Comparison of ENCODE assay signal across 9 cellular contexts in genomic region chr5:73519531-73520283, GRCh38. TPM values are rescaled to one million over a fixed set of nuclear protein-coding genes. Genes with fewer than 3 reads are reported as not detected.
DNase-seq lines count a peak whose midpoint lies in the region; ATAC-seq and TF ChIP-seq lines count a peak whose summit lies in the region.
"Had no signal": no experiment of that assay in that cellular context is flagged by ENCODE, and none has a peak within 500 bp of the region (broad histone marks: within the 10 kb centered on the region; RNA-seq: fewer than 3 reads in every experiment).

No MANE protein-coding gene starts in this region.

- H3K27me3 Mint-ChIP-seq in CD4-positive, alpha-beta memory T cell = no peaks in the 10 kb centered on the region
- H3K27me3 Mint-ChIP-seq: activated naive CD4-positive, alpha-beta T cell treated with anti-CD3 and anti-CD28 coated beads, Interleukin-2, amount 50 U/mL, for 24 hours had no signal

- no peaks in the 10 kb centered on the region for H3K27me3 ChIP-seq in CD4-positive, alpha-beta memory T cell (ENCODE audit: insufficient read depth, low read length)
- no peaks in the 10 kb centered on the region for H3K27me3 ChIP-seq in lower lobe of right lung (ENCODE audit: low read depth)

- no peak overlapping the region for H3K4me3 ChIP-seq in CD4-positive, alpha-beta memory T cell (ENCODE audit: low read length in 2 of 2)
- no peak overlapping the region for H3K4me3 ChIP-seq in lower lobe of right lung

- intact Hi-C loops in CD4-positive, alpha-beta memory T cell (cut with micrococcal nuclease) = loop anchor here (1.0 kb wide), 1 partner anchor 18 kb away; no protein-coding TSS in a partner anchor
- intact Hi-C loops in lower lobe of right lung (cut with DNase I) = no loop called here

- peak; percentile 75 to 80 (median 77) for DNase-seq in CD4-positive, alpha-beta memory T cell
- DNase-seq in NCI-H526 treated with DMSO at 0.1 percent for 48 hours (lab: John Stamatoyannopoulos, UW) (peak; percentile 63), dedifferentiated amniotic fluid mesenchymal stem cell (ENCODE audit: extremely low spot score) (peak; percentile 82), lower lobe of right lung (no peak)
- DNase-seq in activated CD4-positive, alpha-beta T cell treated with anti-CD3 and anti-CD28 coated beads for 4 hours = peak; percentile 44 to 72
- DNase-seq in stimulated activated CD8-positive, alpha-beta memory T cell treated with anti-CD3 and anti-CD28 coated beads, Interleukin-15, amount 100 ng/mL, for 1 hour (ENCODE audit: low read depth) = peak; percentile 30

- no peak overlapping the region for H3K27ac ChIP-seq in CD4-positive, alpha-beta memory T cell (ENCODE audit: low read depth, low read length)
- no peak overlapping the region for H3K27ac ChIP-seq in lower lobe of right lung

- TF ChIP-seq CTCF in lower lobe of right lung (IDR thresholded peaks at IDR 0.05) = peak; percentile 68

- no peaks in the 10 kb centered on the region for H3K36me3 ChIP-seq in CD4-positive, alpha-beta memory T cell (ENCODE audit: insufficient read depth, low read length)
- no peaks in the 10 kb centered on the region for H3K36me3 ChIP-seq in lower lobe of right lung

- peak overlapping the region in 5 of 7 donors; percentile 24 to 91 (median 47) for H3K27ac Mint-ChIP-seq in CD4-positive, alpha-beta memory T cell
- H3K27ac Mint-ChIP-seq: activated naive CD4-positive, alpha-beta T cell treated with anti-CD3 and anti-CD28 coated beads, Interleukin-2, amount 50 U/mL, for 24 hours had no signal

- H3K9me3 Mint-ChIP-seq in CD4-positive, alpha-beta memory T cell = no peaks in the 10 kb centered on the region
- H3K9me3 Mint-ChIP-seq: activated naive CD4-positive, alpha-beta T cell treated with anti-CD3 and anti-CD28 coated beads, Interleukin-2, amount 50 U/mL, for 24 hours had no signal

- ATAC-seq in GM19395 (IDR thresholded peaks at IDR 0.05; ENCODE audit: unreplicated experiment) = peak; percentile 99
- ATAC-seq in HG03469 (IDR thresholded peaks at IDR 0.05; ENCODE audit: unreplicated experiment) = peak; percentile 67
- peak; percentile 87 to 91 for ATAC-seq in lower lobe of right lung

- no peaks in the 10 kb centered on the region for H3K9me3 ChIP-seq in CD4-positive, alpha-beta memory T cell (ENCODE audit: control insufficient read depth in 1 of 2, low read length in 2 of 2)
- H3K9me3 ChIP-seq in lower lobe of right lung = no peaks in the 10 kb centered on the region

- POLR2A ChIA-PET in CD4-positive, alpha-beta memory T cell (lab: Charles Lee; ENCODE audit: partially characterized antibody) = interaction anchor here (0.9 to 1.1 kb wide), 2 partner anchors 21 to 46 kb away, joined by 3 to 4 read pairs; partner anchors contain the start of genes ANKRA2, BTF3 and UTP15

- peaks cover 8% of the 10 kb centered on the region for H3K4me1 ChIP-seq in CD4-positive, alpha-beta memory T cell (ENCODE audit: insufficient read depth, low read length)
- peaks cover 4% of the 10 kb centered on the region for H3K4me1 ChIP-seq in lower lobe of right lung

- peak overlapping the region in 7 of 8 donors; percentile 29 to 78 (median 52) for H3K4me3 Mint-ChIP-seq in CD4-positive, alpha-beta memory T cell
- H3K4me3 Mint-ChIP-seq: activated naive CD4-positive, alpha-beta T cell treated with anti-CD3 and anti-CD28 coated beads, Interleukin-2, amount 50 U/mL, for 24 hours had no signal

- peaks cover 2 to 9% (median 7%) of the 10 kb centered on the region in 4 donors for H3K4me1 Mint-ChIP-seq in CD4-positive, alpha-beta memory T cell

- H3K36me3 Mint-ChIP-seq in CD4-positive, alpha-beta memory T cell = no peaks in the 10 kb centered on the region
- H3K36me3 Mint-ChIP-seq: activated naive CD4-positive, alpha-beta T cell treated with anti-CD3 and anti-CD28 coated beads, Interleukin-2, amount 50 U/mL, for 24 hours had no signal

- CTCF ChIA-PET in CD4-positive, alpha-beta memory T cell (lab: Charles Lee; ENCODE audit: partially characterized antibody) = interaction anchor here (0.6 to 10.3 kb wide), 9 partner anchors 9 to 1159 kb away, joined by 3 to 143 read pairs (median 3); no protein-coding TSS in a partner anchor

RNA-seq across cellular contexts. Expression of gene BTF3, which starts 21.5 kb away (rescaled TPM):
- 100 to 1,000 TPM; 538 to 557 TPM for total RNA-seq in CD4-positive, alpha-beta memory T cell
- 100 to 1,000 TPM; 757 to 779 TPM for polyA plus RNA-seq in CD4-positive, alpha-beta memory T cell
- total RNA-seq in lower lobe of right lung = 388 TPM

RNA-seq across cellular contexts. Expression of gene ANKRA2, which starts 45.7 kb away (rescaled TPM):
- 10 to 100 TPM; 51.9 to 59.4 TPM for total RNA-seq in CD4-positive, alpha-beta memory T cell
- 10 to 100 TPM; 15.9 to 28.4 TPM for polyA plus RNA-seq in CD4-positive, alpha-beta memory T cell
- total RNA-seq in lower lobe of right lung = 26.7 TPM

RNA-seq across cellular contexts. Expression of gene UTP15, which starts 45.8 kb away (rescaled TPM):
- 10 to 100 TPM; 22.6 to 22.7 TPM for total RNA-seq in CD4-positive, alpha-beta memory T cell
- 10 to 100 TPM in 1 of 2 donors, 1 to 10 TPM in 1; 5.0 to 12.7 TPM for polyA plus RNA-seq in CD4-positive, alpha-beta memory T cell
- 12.8 TPM for total RNA-seq in lower lobe of right lung
